26 cellular contexts compared by ENCODE assay signal in the genomic region with DNA sequence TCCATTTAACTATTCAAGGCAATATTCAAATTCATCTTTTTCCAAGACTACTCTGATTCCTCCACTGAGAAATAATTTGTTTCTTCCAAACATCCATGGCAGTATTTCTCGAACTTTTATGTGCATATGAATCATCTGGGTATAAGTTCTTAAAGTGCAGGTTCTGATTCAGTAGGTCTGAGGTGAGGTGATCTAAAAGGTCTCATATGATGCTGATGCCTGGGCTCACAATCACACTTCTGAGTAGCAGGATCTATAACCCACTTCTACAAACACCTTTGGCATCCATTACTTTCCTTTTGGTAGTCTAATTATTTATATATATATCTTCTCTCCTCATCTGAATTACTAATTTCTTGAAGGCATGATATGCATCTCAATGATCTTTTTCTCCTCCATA.
"Had no signal": no experiment of that assay in that cellular context is flagged by ENCODE, and none has a peak within 500 bp of the region (broad histone marks: within the 10 kb centered on the region; RNA-seq: fewer than 3 reads in every experiment).

No MANE protein-coding gene starts in this region.

- ATAC-seq: SK-N-SH treated with all-trans-retinoic acid at 6 μM for 48 hours, WTC11 had no signal

- H3K27me3 ChIP-seq: SJSA1 had no signal

- H3K9me3 Mint-ChIP-seq: activated CD4-positive, alpha-beta memory T cell treated with anti-CD3 and anti-CD28 coated beads for 36 hours; activated CD4-positive, alpha-beta T cell treated with anti-CD3 and anti-CD28 coated beads, Interleukin-2, amount 10 ng/mL, durations not matched to agents 7 days and 5 days; activated naive CD4-positive, alpha-beta T cell treated with anti-CD3 and anti-CD28 coated beads for 36 hours; activated T-helper 1 cell treated with anti-CD3 and anti-CD28 coated beads, Interleukin-12 subunit alpha, Interleukin-12 subunit beta, Interleukin-2, Interleukin-4 antibody, amounts not matched to agents 30 ng/mL and 10 ng/mL and 1 ng/mL, durations not matched to agents 14 hours and 24 hours and 36 hours; brain; central memory CD8-positive, alpha-beta T cell; T-helper 1 cell treated with Interleukin-12 subunit alpha and Interleukin-12 subunit beta and Interleukin-4 antibody, amounts not matched to agents 30 μg/mL and 1 μg/mL, for 36 hours; WTC11 had no signal

- DNase-seq: activated CD4-positive, alpha-beta memory T cell treated with anti-CD3 and anti-CD28 coated beads for 36 hours; activated CD4-positive, alpha-beta T cell treated with anti-CD3 and anti-CD28 coated beads, Interleukin-2, amount 10 ng/mL, durations not matched to agents 7 days and 5 days; activated CD8-positive, alpha-beta memory T cell treated with anti-CD3 and anti-CD28 coated beads, Interleukin-2, amount 50 U/mL, for 4 hours; activated effector memory CD4-positive, alpha-beta T cell treated with anti-CD3 and anti-CD28 coated beads, Interleukin-2, amount 50 U/mL, for 16 hours; activated naive CD4-positive, alpha-beta T cell treated with anti-CD3 and anti-CD28 coated beads for 36 hours; amygdala; KG1; NCI-H1092; NCI-H1417; NCI-H1930; NCI-H2107; NCI-H2171 treated with DMSO at 0.1 percent for 48 hours; NCI-H226; NCI-H526; NCI-H774; SHP77 had no signal

- H3K9me3 ChIP-seq: SJSA1 had no signal

- H3K4me3 ChIP-seq: SJSA1 had no signal

- H3K36me3 ChIP-seq: SJSA1 had no signal

- H3K4me3 Mint-ChIP-seq: activated CD4-positive, alpha-beta memory T cell treated with anti-CD3 and anti-CD28 coated beads for 36 hours; activated CD4-positive, alpha-beta T cell treated with anti-CD3 and anti-CD28 coated beads, Interleukin-2, amount 10 ng/mL, durations not matched to agents 7 days and 5 days; activated naive CD4-positive, alpha-beta T cell treated with anti-CD3 and anti-CD28 coated beads for 36 hours; activated naive CD8-positive, alpha-beta T cell; activated T-helper 1 cell treated with anti-CD3 and anti-CD28 coated beads, Interleukin-12 subunit alpha, Interleukin-12 subunit beta, Interleukin-2, Interleukin-4 antibody, amounts not matched to agents 30 ng/mL and 10 ng/mL and 1 ng/mL, durations not matched to agents 14 hours and 24 hours and 36 hours; brain; central memory CD8-positive, alpha-beta T cell; T-helper 1 cell treated with Interleukin-12 subunit alpha and Interleukin-12 subunit beta and Interleukin-4 antibody, amounts not matched to agents 30 μg/mL and 1 μg/mL, for 36 hours; WTC11 had no signal

- H3K27ac Mint-ChIP-seq: activated CD4-positive, alpha-beta memory T cell treated with anti-CD3 and anti-CD28 coated beads for 36 hours; activated CD4-positive, alpha-beta T cell treated with anti-CD3 and anti-CD28 coated beads, Interleukin-2, amount 10 ng/mL, durations not matched to agents 7 days and 5 days; activated naive CD4-positive, alpha-beta T cell treated with anti-CD3 and anti-CD28 coated beads for 36 hours; activated T-helper 1 cell treated with anti-CD3 and anti-CD28 coated beads, Interleukin-12 subunit alpha, Interleukin-12 subunit beta, Interleukin-2, Interleukin-4 antibody, amounts not matched to agents 30 ng/mL and 10 ng/mL and 1 ng/mL, durations not matched to agents 14 hours and 24 hours and 36 hours; brain; T-helper 1 cell treated with Interleukin-12 subunit alpha and Interleukin-12 subunit beta and Interleukin-4 antibody, amounts not matched to agents 30 μg/mL and 1 μg/mL, for 36 hours; WTC11 had no signal

- H3K27me3 Mint-ChIP-seq: activated CD4-positive, alpha-beta memory T cell treated with anti-CD3 and anti-CD28 coated beads for 36 hours; activated CD4-positive, alpha-beta T cell treated with anti-CD3 and anti-CD28 coated beads, Interleukin-2, amount 10 ng/mL, durations not matched to agents 7 days and 5 days; activated naive CD8-positive, alpha-beta T cell; brain; central memory CD8-positive, alpha-beta T cell had no signal

- H3K27ac ChIP-seq: SJSA1 had no signal

- H3K36me3 Mint-ChIP-seq: activated CD4-positive, alpha-beta memory T cell treated with anti-CD3 and anti-CD28 coated beads for 36 hours; brain; WTC11 had no signal

- FAIRE-seq: astrocyte, RCC 7860 had no signal
